ENCODE assay signal across 1 cellular context in genomic region chr9:35096035-35096849, GRCh38.
TF ChIP-seq lines count a peak whose summit lies in the region.

Gene PIGO, minus strand, starts transcription at chr9:35096591. Its CDS starts 1,026 bp downstream, at chr9:35095565.

TF ChIP-seq in HepG2, 621 proteins besides CTCF, POLR2A, EP300 and RAD21 (continued from another document and continues in another):
- TF ChIP-seq KDM6A (CRISPR knock-in tag; IDR thresholded peaks at IDR 0.05; ENCODE audit: low read depth) (peak; percentile 19; the same call in 1 of the 2 replicates), KMT2B (CRISPR knock-in tag; IDR thresholded peaks at IDR 0.05) (peak; percentile 83), MAX (IDR thresholded peaks at IDR 0.05) (peak; percentile 57), HNF4G (IDR thresholded peaks at IDR 0.05; ENCODE audit: borderline replicate concordance, low read depth, low read length) (no peak), HNF4G (CRISPR knock-in tag; IDR thresholded peaks at IDR 0.05; ENCODE audit: borderline replicate concordance, low read depth) (0 out of 2 replicates have a peak, but pooled peaks have one; percentile 32), ZBTB1 (CRISPR knock-in tag; IDR thresholded peaks at IDR 0.05; ENCODE audit: borderline replicate concordance) (no peak), ZNF512 (CRISPR knock-in tag; IDR thresholded peaks at IDR 0.05) (0 out of 2 replicates have a peak, but pooled peaks have one; percentile 48), ZNF841 (CRISPR knock-in tag; IDR thresholded peaks at IDR 0.05; ENCODE audit: borderline replicate concordance) (no peak), GZF1 (CRISPR knock-in tag; IDR thresholded peaks at IDR 0.05) (peak; percentile 85; the same call in 1 of the 2 replicates), FOXC1 (CRISPR knock-in tag; IDR thresholded peaks at IDR 0.05; ENCODE audit: borderline replicate concordance) (peak; percentile 94; the same call in 1 of the 2 replicates), EEA1 (CRISPR knock-in tag; IDR thresholded peaks at IDR 0.05; ENCODE audit: borderline replicate concordance) (no peak), MAFK (conservative IDR thresholded peaks at IDR 0.05 in 1 of 2, IDR thresholded peaks at IDR 0.05 in 1 of 2; ENCODE audit: low read length in 2 of 2) (no peak), HOMEZ (CRISPR knock-in tag; IDR thresholded peaks at IDR 0.05; ENCODE audit: low read depth) (peak; percentile 58), ZNF879 (CRISPR knock-in tag; IDR thresholded peaks at IDR 0.05) (no peak), ZNF839 (CRISPR knock-in tag; IDR thresholded peaks at IDR 0.05; ENCODE audit: borderline replicate concordance) (peak; percentile 40; the same call in 1 of the 2 replicates), ZNF782 (CRISPR knock-in tag; IDR thresholded peaks at IDR 0.05; ENCODE audit: borderline replicate concordance) (peak; percentile 97), ZFP37 (CRISPR knock-in tag; IDR thresholded peaks at IDR 0.05; ENCODE audit: borderline replicate concordance) (peak; percentile 68; the same call in 1 of the 2 replicates), NONO (IDR thresholded peaks at IDR 0.05) (no peak), NONO (CRISPR knock-in tag; conservative IDR thresholded peaks at IDR 0.05) (peak; percentile 90), ZNF446 (CRISPR knock-in tag; IDR thresholded peaks at IDR 0.05) (0 out of 2 replicates have a peak, but pooled peaks have one; percentile 22), TP53 (CRISPR knock-in tag; conservative IDR thresholded peaks at IDR 0.05) (no peak), SMAD1 (CRISPR knock-in tag; IDR thresholded peaks at IDR 0.05; ENCODE audit: borderline replicate concordance, low read depth) (peak; percentile 70; the same call in 1 of the 2 replicates), ZNF780A (CRISPR knock-in tag; IDR thresholded peaks at IDR 0.05) (0 out of 2 replicates have a peak, but pooled peaks have one; percentile 44), U2AF1 (optimal IDR thresholded peaks at IDR 0.05; ENCODE audit: low read depth, low read length) (peak; percentile 91), RARG (CRISPR knock-in tag; IDR thresholded peaks at IDR 0.05; ENCODE audit: low read depth) (peak; percentile 95; the same call in 1 of the 2 replicates), NFE2 (CRISPR knock-in tag; IDR thresholded peaks at IDR 0.05) (no peak), ZMYM2 (CRISPR knock-in tag; IDR thresholded peaks at IDR 0.05) (no peak; the same call in 1 of the 2 replicates), IKZF4 (CRISPR knock-in tag; IDR thresholded peaks at IDR 0.05; ENCODE audit: borderline replicate concordance, low read depth, not compliant biosample characterization) (no peak), PPARG (CRISPR knock-in tag; conservative IDR thresholded peaks at IDR 0.05) (peak; percentile 83), TBL1XR1 (IDR thresholded peaks at IDR 0.05; ENCODE audit: borderline replicate concordance, low read length, partially characterized antibody) (no peak), FOSL1 (CRISPR knock-in tag; IDR thresholded peaks at IDR 0.05; ENCODE audit: borderline replicate concordance) (no peak), LBX2 (CRISPR knock-in tag; IDR thresholded peaks at IDR 0.05; ENCODE audit: borderline replicate concordance) (peak; percentile 80; the same call in 1 of the 2 replicates), ZNF75D (CRISPR knock-in tag; IDR thresholded peaks at IDR 0.05; ENCODE audit: borderline replicate concordance) (no peak), NR2F2 (IDR thresholded peaks at IDR 0.05; ENCODE audit: borderline replicate concordance, low read depth) (no peak; the same call in 1 of the 2 replicates), ZNF746 (CRISPR knock-in tag; IDR thresholded peaks at IDR 0.05) (0 out of 2 replicates have a peak, but pooled peaks have one; percentile 80), DDIT3 (CRISPR knock-in tag; IDR thresholded peaks at IDR 0.05) (0 out of 2 replicates have a peak, but pooled peaks have one; percentile 58), NRL (CRISPR knock-in tag; IDR thresholded peaks at IDR 0.05; ENCODE audit: borderline replicate concordance) (peak; percentile 73; the same call in 1 of the 2 replicates), CHCHD3 (CRISPR knock-in tag; IDR thresholded peaks at IDR 0.05) (peak; percentile 49), HMGXB3 (CRISPR knock-in tag; IDR thresholded peaks at IDR 0.05; ENCODE audit: borderline replicate concordance) (peak; percentile 59; the same call in 1 of the 2 replicates)
- TF ChIP-seq, protein P1, sequence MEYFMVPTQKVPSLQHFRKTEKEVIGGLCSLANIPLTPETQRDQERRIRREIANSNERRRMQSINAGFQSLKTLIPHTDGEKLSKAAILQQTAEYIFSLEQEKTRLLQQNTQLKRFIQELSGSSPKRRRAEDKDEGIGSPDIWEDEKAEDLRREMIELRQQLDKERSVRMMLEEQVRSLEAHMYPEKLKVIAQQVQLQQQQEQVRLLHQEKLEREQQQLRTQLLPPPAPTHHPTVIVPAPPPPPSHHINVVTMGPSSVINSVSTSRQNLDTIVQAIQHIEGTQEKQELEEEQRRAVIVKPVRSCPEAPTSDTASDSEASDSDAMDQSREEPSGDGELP (IDR thresholded peaks at IDR 0.05; ENCODE audit: borderline replicate concordance, low read depth): peak; percentile 66; the same call in 1 of the 2 replicates
- TF ChIP-seq, protein P2, sequence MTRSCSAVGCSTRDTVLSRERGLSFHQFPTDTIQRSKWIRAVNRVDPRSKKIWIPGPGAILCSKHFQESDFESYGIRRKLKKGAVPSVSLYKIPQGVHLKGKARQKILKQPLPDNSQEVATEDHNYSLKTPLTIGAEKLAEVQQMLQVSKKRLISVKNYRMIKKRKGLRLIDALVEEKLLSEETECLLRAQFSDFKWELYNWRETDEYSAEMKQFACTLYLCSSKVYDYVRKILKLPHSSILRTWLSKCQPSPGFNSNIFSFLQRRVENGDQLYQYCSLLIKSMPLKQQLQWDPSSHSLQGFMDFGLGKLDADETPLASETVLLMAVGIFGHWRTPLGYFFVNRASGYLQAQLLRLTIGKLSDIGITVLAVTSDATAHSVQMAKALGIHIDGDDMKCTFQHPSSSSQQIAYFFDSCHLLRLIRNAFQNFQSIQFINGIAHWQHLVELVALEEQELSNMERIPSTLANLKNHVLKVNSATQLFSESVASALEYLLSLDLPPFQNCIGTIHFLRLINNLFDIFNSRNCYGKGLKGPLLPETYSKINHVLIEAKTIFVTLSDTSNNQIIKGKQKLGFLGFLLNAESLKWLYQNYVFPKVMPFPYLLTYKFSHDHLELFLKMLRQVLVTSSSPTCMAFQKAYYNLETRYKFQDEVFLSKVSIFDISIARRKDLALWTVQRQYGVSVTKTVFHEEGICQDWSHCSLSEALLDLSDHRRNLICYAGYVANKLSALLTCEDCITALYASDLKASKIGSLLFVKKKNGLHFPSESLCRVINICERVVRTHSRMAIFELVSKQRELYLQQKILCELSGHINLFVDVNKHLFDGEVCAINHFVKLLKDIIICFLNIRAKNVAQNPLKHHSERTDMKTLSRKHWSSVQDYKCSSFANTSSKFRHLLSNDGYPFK (CRISPR knock-in tag; IDR thresholded peaks at IDR 0.05; ENCODE audit: borderline replicate concordance): peak; percentile 99
- TF ChIP-seq, protein P3, sequence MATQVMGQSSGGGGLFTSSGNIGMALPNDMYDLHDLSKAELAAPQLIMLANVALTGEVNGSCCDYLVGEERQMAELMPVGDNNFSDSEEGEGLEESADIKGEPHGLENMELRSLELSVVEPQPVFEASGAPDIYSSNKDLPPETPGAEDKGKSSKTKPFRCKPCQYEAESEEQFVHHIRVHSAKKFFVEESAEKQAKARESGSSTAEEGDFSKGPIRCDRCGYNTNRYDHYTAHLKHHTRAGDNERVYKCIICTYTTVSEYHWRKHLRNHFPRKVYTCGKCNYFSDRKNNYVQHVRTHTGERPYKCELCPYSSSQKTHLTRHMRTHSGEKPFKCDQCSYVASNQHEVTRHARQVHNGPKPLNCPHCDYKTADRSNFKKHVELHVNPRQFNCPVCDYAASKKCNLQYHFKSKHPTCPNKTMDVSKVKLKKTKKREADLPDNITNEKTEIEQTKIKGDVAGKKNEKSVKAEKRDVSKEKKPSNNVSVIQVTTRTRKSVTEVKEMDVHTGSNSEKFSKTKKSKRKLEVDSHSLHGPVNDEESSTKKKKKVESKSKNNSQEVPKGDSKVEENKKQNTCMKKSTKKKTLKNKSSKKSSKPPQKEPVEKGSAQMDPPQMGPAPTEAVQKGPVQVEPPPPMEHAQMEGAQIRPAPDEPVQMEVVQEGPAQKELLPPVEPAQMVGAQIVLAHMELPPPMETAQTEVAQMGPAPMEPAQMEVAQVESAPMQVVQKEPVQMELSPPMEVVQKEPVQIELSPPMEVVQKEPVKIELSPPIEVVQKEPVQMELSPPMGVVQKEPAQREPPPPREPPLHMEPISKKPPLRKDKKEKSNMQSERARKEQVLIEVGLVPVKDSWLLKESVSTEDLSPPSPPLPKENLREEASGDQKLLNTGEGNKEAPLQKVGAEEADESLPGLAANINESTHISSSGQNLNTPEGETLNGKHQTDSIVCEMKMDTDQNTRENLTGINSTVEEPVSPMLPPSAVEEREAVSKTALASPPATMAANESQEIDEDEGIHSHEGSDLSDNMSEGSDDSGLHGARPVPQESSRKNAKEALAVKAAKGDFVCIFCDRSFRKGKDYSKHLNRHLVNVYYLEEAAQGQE (IDR thresholded peaks at IDR 0.05; ENCODE audit: borderline replicate concordance in 1 of 2, low read depth in 1 of 2, low read length in 2 of 2): peak in 1 of 2 experiments; percentile 58; a peak in 1 of 4 replicates
- TF ChIP-seq, protein P4, sequence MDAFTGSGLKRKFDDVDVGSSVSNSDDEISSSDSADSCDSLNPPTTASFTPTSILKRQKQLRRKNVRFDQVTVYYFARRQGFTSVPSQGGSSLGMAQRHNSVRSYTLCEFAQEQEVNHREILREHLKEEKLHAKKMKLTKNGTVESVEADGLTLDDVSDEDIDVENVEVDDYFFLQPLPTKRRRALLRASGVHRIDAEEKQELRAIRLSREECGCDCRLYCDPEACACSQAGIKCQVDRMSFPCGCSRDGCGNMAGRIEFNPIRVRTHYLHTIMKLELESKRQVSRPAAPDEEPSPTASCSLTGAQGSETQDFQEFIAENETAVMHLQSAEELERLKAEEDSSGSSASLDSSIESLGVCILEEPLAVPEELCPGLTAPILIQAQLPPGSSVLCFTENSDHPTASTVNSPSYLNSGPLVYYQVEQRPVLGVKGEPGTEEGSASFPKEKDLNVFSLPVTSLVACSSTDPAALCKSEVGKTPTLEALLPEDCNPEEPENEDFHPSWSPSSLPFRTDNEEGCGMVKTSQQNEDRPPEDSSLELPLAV (CRISPR knock-in tag; conservative IDR thresholded peaks at IDR 0.05; ENCODE audit: low read depth): no peak
